17 cellular contexts compared by ENCODE assay signal in genomic region chr12:30136661-30137060, GRCh38.
"Had no signal": no experiment of that assay in that cellular context is flagged by ENCODE, and none has a peak within 500 bp of the region (broad histone marks: within the 10 kb centered on the region; RNA-seq: fewer than 3 reads in every experiment).

No MANE protein-coding gene starts in this region.

- ATAC-seq: gastrocnemius medialis, heart right ventricle, left cardiac atrium, left lung, left ventricle myocardium superior, lower lobe of right lung, mucosa of descending colon had no signal

- H3K27ac Mint-ChIP-seq: mesothelial cell of epicardium had no signal

- H3K36me3 Mint-ChIP-seq: mesothelial cell of epicardium had no signal

- H3K4me3 Mint-ChIP-seq: mesothelial cell of epicardium had no signal

- DNase-seq: dermis blood vessel endothelial cell; dorsolateral prefrontal cortex; effector CD4-positive, alpha-beta T cell; effector memory CD4-positive, alpha-beta T cell; foreskin fibroblast; gastrocnemius medialis; glutamatergic neuron; head of caudate nucleus; heart right ventricle; hippocampal formation; left cardiac atrium; left lung; left ventricle myocardium superior; lower lobe of right lung; mesenchymal stem cell; mucosa of descending colon had no signal
